1 cellular context compared by ENCODE assay signal in genomic region chr3:52204337-52205073, GRCh38.
TF ChIP-seq lines count a peak whose summit lies in the region.

No MANE protein-coding gene starts in this region.

TF ChIP-seq in GM12878, 131 proteins besides CTCF, POLR2A, EP300 and RAD21:
- TF ChIP-seq MEF2A (IDR thresholded peaks at IDR 0.05; ENCODE audit: insufficient read depth, low read depth, low read length) (no peak), NFIC (IDR thresholded peaks at IDR 0.05; ENCODE audit: low read depth, low read length) (no peak), ZSCAN29 (IDR thresholded peaks at IDR 0.05) (no peak), PBX3 (IDR thresholded peaks at IDR 0.05; ENCODE audit: insufficient replicate concordance, low read depth, low read length) (no peak), CBX3 (IDR thresholded peaks at IDR 0.05; ENCODE audit: borderline replicate concordance, low read depth) (no peak), ZNF384 (IDR thresholded peaks at IDR 0.05; ENCODE audit: borderline replicate concordance, low read depth, low read length) (no peak), LARP7 (IDR thresholded peaks at IDR 0.05) (no peak), BCL3 (IDR thresholded peaks at IDR 0.05; ENCODE audit: borderline replicate concordance, insufficient read depth, low read depth, low read length, poor library complexity, severe bottlenecking) (no peak), SMAD1 (IDR thresholded peaks at IDR 0.05; ENCODE audit: low read depth, partially characterized antibody) (no peak), ZBTB11 (CRISPR knock-in tag; IDR thresholded peaks at IDR 0.05) (no peak), CREB1 (IDR thresholded peaks at IDR 0.05; ENCODE audit: low read depth) (no peak)
